In genomic region chr12:54296393-54297121, GRCh38 we compare ENCODE assay signal across 19 cellular contexts. TPM values are rescaled to one million over a fixed set of nuclear protein-coding genes. Genes with fewer than 3 reads are reported as not detected.
A peak's percentile ranks its signal among the peaks of the same experiment; 100 is the strongest.
DNase-seq lines count a peak whose midpoint lies in the region; ATAC-seq, FAIRE-seq and TF ChIP-seq lines count a peak whose summit lies in the region.
"Had no signal": no experiment of that assay in that cellular context is flagged by ENCODE, and none has a peak within 500 bp of the region (broad histone marks: within the 10 kb centered on the region; RNA-seq: fewer than 3 reads in every experiment).

No MANE protein-coding gene starts in this region.

- intact Hi-C loops in IMR-90 (cut with micrococcal nuclease) (no loop called here), K562 (cut with micrococcal nuclease) (loop anchor here (10.0 kb wide), 1 partner anchor 282 kb away; no protein-coding TSS in a partner anchor), colonic mucosa (cut with DNase I) (no loop called here)

- H2BK120ac ChIP-seq in IMR-90 (ENCODE audit: low read depth, low read length), result no peak overlapping the region

- no peak overlapping the region for H2AK5ac ChIP-seq in IMR-90 (ENCODE audit: low read depth, low read length)

- CTCF ChIA-PET in IMR-90 (lab: Yijun Ruan, JAX) (interaction anchor here (0.6 kb wide), 1 partner anchor 15 kb away, joined by 4 read pairs; no protein-coding TSS in a partner anchor), K562 (lab: Yijun Ruan, JAX; ENCODE audit: low intra/inter-chr PET ratio) (interaction anchor here (0.6 to 4.1 kb wide), 3 partner anchors 29 to 73 kb away, joined by 3 to 33 read pairs (median 4); partner anchors contain the start of gene COPZ1)

- peak overlapping the region in 9 of 11 experiments; percentile 39 to 100 (median 98); a peak in 18 of 22 replicates for H3K27ac ChIP-seq in BLaER1 treated with 17β-estradiol and CSF1 and Interleukin-3, amounts not matched to agents 10 nM and 100 nM
- no peak overlapping the region for H3K27ac ChIP-seq in IMR-90 (ENCODE audit: insufficient read depth, low read length)
- H3K27ac ChIP-seq in K562 (ENCODE audit: extremely low read depth, low read depth, low read length), result peak overlapping the region; percentile 84
- no peak overlapping the region for H3K27ac ChIP-seq in colonic mucosa
- H3K27ac ChIP-seq: A549, RWPE1, SJCRH30 had no signal

- dilution Hi-C loops in IMR-90 (cut with HindIII; ENCODE audit: low sequenced_read_pairs, unreplicated experiment), result no loop called here

- peak overlapping the region in 7 of 10 experiments; percentile 8 to 98 (median 84); a peak in 10 of 20 replicates for H3K4me3 ChIP-seq in BLaER1 treated with 17β-estradiol and CSF1 and Interleukin-3, amounts not matched to agents 10 nM and 100 nM
- no peak overlapping the region for H3K4me3 ChIP-seq in IMR-90 (ENCODE audit: insufficient read depth, low read depth, low read length)
- H3K4me3 ChIP-seq in K562, result peak overlapping the region; percentile 53
- H3K4me3 ChIP-seq in colonic mucosa, result no peak overlapping the region
- H3K4me3 ChIP-seq: A549, HAP-1, SJCRH30 had no signal

- no peak overlapping the region for H4K8ac ChIP-seq in IMR-90 (ENCODE audit: low read depth in 2 of 2, low read length in 2 of 2)

- H2AFZ ChIP-seq in IMR-90 (replicated peaks; ENCODE audit: low read length, poor library complexity), result no peak overlapping the region
- no peak overlapping the region for H2AFZ ChIP-seq in K562 (ENCODE audit: low read depth, low read length)

- peaks cover 28 to 38% of the 10 kb centered on the region in 2 donors for H3K4me1 Mint-ChIP-seq in natural killer cell treated with Interleukin-12 subunit alpha and Interleukin-12 subunit beta and Interleukin-15 and Interleukin-18, amount 100 ng/mL, for 72 hours (ENCODE audit: low read depth in 2 of 2)
- peaks cover 29% of the 10 kb centered on the region for H3K4me1 Mint-ChIP-seq in stimulated activated effector memory CD8-positive, alpha-beta T cell treated with anti-CD3 and anti-CD28 coated beads, Interleukin-12 subunit alpha, Interleukin-12 subunit beta, amount 100 ng/mL, for 72 hours

- no peak for TF ChIP-seq CTCF in IMR-90 (conservative IDR thresholded peaks at IDR 0.05; ENCODE audit: low read depth, low read length)
- no peak for TF ChIP-seq CTCF in K562 (IDR thresholded peaks at IDR 0.05 in 2 of 3, conservative IDR thresholded peaks at IDR 0.05 in 1 of 3; ENCODE audit: insufficient read depth in 2 of 3, low read depth in 1 of 3, low read length in 3 of 3)
- TF ChIP-seq CTCF in colonic mucosa (IDR thresholded peaks at IDR 0.05), result no peak

- WGBS in IMR-90 (ENCODE audit: extremely low coverage in 2 of 2, insufficient read length in 1 of 2), 2 experiments, result 25% methylated on average over 1 of the region's 5 CpGs; no CpG with 5 or more reads in 1 of the 2 experiments
- whole genome bisulfite sequencing in K562 (ENCODE audit: insufficient coverage, low coverage, missing lambda C conversion rate), result 0% methylated on average over 5 of the region's 5 CpGs

- no peaks in the 10 kb centered on the region for H3K36me3 Mint-ChIP-seq in natural killer cell treated with Interleukin-12 subunit alpha and Interleukin-12 subunit beta and Interleukin-15 and Interleukin-18, amount 100 ng/mL, for 72 hours
- H3K36me3 Mint-ChIP-seq in stimulated activated effector memory CD8-positive, alpha-beta T cell treated with anti-CD3 and anti-CD28 coated beads, Interleukin-12 subunit alpha, Interleukin-12 subunit beta, amount 100 ng/mL, for 72 hours, result no peaks in the 10 kb centered on the region

- no peak overlapping the region for H2BK20ac ChIP-seq in IMR-90 (ENCODE audit: low read depth, low read length)

- ATAC-seq in IMR-90 (ENCODE audit: low read depth), result no peak
- ATAC-seq in K562, result no peak
- no peak for ATAC-seq in natural killer cell treated with Interleukin-12 subunit alpha and Interleukin-12 subunit beta and Interleukin-15 and Interleukin-18, amount 100 ng/mL, for 72 hours
- ATAC-seq in GM21529 (IDR thresholded peaks at IDR 0.05; ENCODE audit: unreplicated experiment), result no peak
- ATAC-seq in stimulated activated effector memory CD8-positive, alpha-beta T cell treated with anti-CD3 and anti-CD28 coated beads, Interleukin-12 subunit alpha, Interleukin-12 subunit beta, amount 100 ng/mL, for 72 hours, result no peak
- ATAC-seq: A549, PC-3 had no signal

- no peak overlapping the region for H2BK5ac ChIP-seq in IMR-90 (ENCODE audit: low read depth, low read length, poor library complexity, severe bottlenecking)

- H3K18ac ChIP-seq in IMR-90 (ENCODE audit: low read depth, low read length), result no peak overlapping the region

- no peak overlapping the region for H3K4ac ChIP-seq in IMR-90 (ENCODE audit: low read depth, low read length)

- TF ChIP-seq EP300 in K562 (IDR thresholded peaks at IDR 0.05; ENCODE audit: low read length), result peak; percentile 72

- TF ChIP-seq RAD21 in IMR-90 (IDR thresholded peaks at IDR 0.05; ENCODE audit: low read length) (no peak), K562 (CRISPR knock-in tag; conservative IDR thresholded peaks at IDR 0.05 in 1 of 2, IDR thresholded peaks at IDR 0.05 in 1 of 2) (no peak)

- peak overlapping the region; percentile 13 to 96 (median 81); a peak in 18 of 22 replicates for H3K9ac ChIP-seq in BLaER1 treated with 17β-estradiol and CSF1 and Interleukin-3, amounts not matched to agents 10 nM and 100 nM
- H3K9ac ChIP-seq in IMR-90 (ENCODE audit: low read depth, low read length), result no peak overlapping the region
- H3K9ac ChIP-seq in K562 (ENCODE audit: insufficient read depth in 1 of 2, low read depth in 2 of 2, low read length in 2 of 2), result peak overlapping the region; percentile 72 to 85
- H3K9ac ChIP-seq in colonic mucosa (ENCODE audit: low read depth in 2 of 2, low read length in 2 of 2), result no peak overlapping the region

- BruUV-seq in IMR-90 (replicated peaks; lab: Mats Ljungman, UMichigan) (no TSS peak), K562 (replicated peaks; lab: Mats Ljungman, UMichigan) (no TSS peak)

- no peaks in the 10 kb centered on the region for H3K79me1 ChIP-seq in IMR-90 (ENCODE audit: low read depth in 1 of 2, low read length in 2 of 2)

- H4K5ac ChIP-seq in IMR-90 (ENCODE audit: low read depth, low read length), result no peak overlapping the region

- H3K9me3 ChIP-seq in BLaER1 treated with 17β-estradiol and CSF1 and Interleukin-3, amounts not matched to agents 10 nM and 100 nM (replicated peaks in 1 of 11), result no peaks in the 10 kb centered on the region
- H3K9me3 ChIP-seq in IMR-90 (ENCODE audit: control insufficient read depth, insufficient read depth, low read length), result no peaks in the 10 kb centered on the region
- H3K9me3 ChIP-seq in K562 (replicated peaks; ENCODE audit: control insufficient read depth, insufficient read depth, low read depth, low read length), result no peaks in the 10 kb centered on the region
- H3K9me3 ChIP-seq in colonic mucosa, result no peaks in the 10 kb centered on the region
- H3K9me3 ChIP-seq: A549, Caco-2, HAP-1, SJCRH30 had no signal

- H2BK15ac ChIP-seq in IMR-90 (ENCODE audit: low read depth, low read length), result no peak overlapping the region

- H2AK9ac ChIP-seq in IMR-90 (replicated peaks; ENCODE audit: low read depth, low read length, poor library complexity), result no peak overlapping the region

- in situ Hi-C loops in IMR-90 (cut with MboI; ENCODE audit: low sequenced_read_pairs), result no loop called here
- in situ Hi-C loops in K562 (cut with MboI), result loop anchor here (10.0 kb wide), 1 partner anchor 68 kb away; the partner anchor contains the start of gene GPR84

- TF ChIP-seq POLR2A in IMR-90 (IDR thresholded peaks at IDR 0.05; ENCODE audit: low read depth, low read length) (no peak), K562 (conservative IDR thresholded peaks at IDR 0.05) (peak; percentile 34)

- H3K23ac ChIP-seq in IMR-90 (ENCODE audit: low read depth, low read length), result 0 out of 2 replicates have a peak overlapping the region, but pooled peaks have one; percentile 31

- peaks cover 0 to 61% (median 21%) of the 10 kb centered on the region in 11 experiments; a peak in 13 of 22 replicates for H4K20me1 ChIP-seq in BLaER1 treated with 17β-estradiol and CSF1 and Interleukin-3, amounts not matched to agents 10 nM and 100 nM
- H4K20me1 ChIP-seq in IMR-90 (ENCODE audit: insufficient read depth, low read length) (no peaks in the 10 kb centered on the region), K562 (replicated peaks; ENCODE audit: control insufficient read depth, insufficient read depth, low read length) (peaks cover 13% of the 10 kb centered on the region; the same call in 1 of the 2 replicates)

- DNase-seq in IMR-90 (no peak), K562 (ENCODE audit: extremely low read depth in 1 of 4, low spot score in 3 of 4) (peak in 2 of 4 experiments; percentile 49 to 78), colonic mucosa (no peak), GM03348 (ENCODE audit: low spot score) (no peak)
- DNase-seq in natural killer cell treated with Interleukin-12 subunit alpha and Interleukin-12 subunit beta and Interleukin-15 and Interleukin-18, amount 100 ng/mL, for 72 hours (ENCODE audit: low spot score), result peak; percentile 10
- DNase-seq in stimulated activated effector memory CD8-positive, alpha-beta T cell treated with anti-CD3 and anti-CD28 coated beads, Interleukin-12 subunit alpha, Interleukin-12 subunit beta, amount 100 ng/mL, for 72 hours (ENCODE audit: low spot score in 2 of 2), result no peak
- DNase-seq: C1 segment of cervical spinal cord, Caco-2, NCI-H1436, NCI-H2029 treated with DMSO at 0.1 percent for 48 hours, NCI-H2171 treated with DMSO at 0.1 percent for 48 hours, NCI-H446 treated with DMSO at 0.1 percent for 48 hours, PC-3, SJCRH30 had no signal

- no peak overlapping the region for H3K56ac ChIP-seq in IMR-90 (ENCODE audit: extremely low read depth, insufficient read depth, low read length)

- no peak overlapping the region for H4K91ac ChIP-seq in IMR-90 (ENCODE audit: insufficient read depth, low read depth, low read length)

- FAIRE-seq in K562 (lab: Jason Lieb, UNC), result peak; percentile 78
- FAIRE-seq: A549 had no signal

- H3K27ac Mint-ChIP-seq in natural killer cell treated with Interleukin-12 subunit alpha and Interleukin-12 subunit beta and Interleukin-15 and Interleukin-18, amount 100 ng/mL, for 72 hours, result peak overlapping the region; percentile 10 to 46
- H3K27ac Mint-ChIP-seq in stimulated activated effector memory CD8-positive, alpha-beta T cell treated with anti-CD3 and anti-CD28 coated beads, Interleukin-12 subunit alpha, Interleukin-12 subunit beta, amount 100 ng/mL, for 72 hours, result no peak overlapping the region

- H3K9me3 Mint-ChIP-seq in natural killer cell treated with Interleukin-12 subunit alpha and Interleukin-12 subunit beta and Interleukin-15 and Interleukin-18, amount 100 ng/mL, for 72 hours, result no peaks in the 10 kb centered on the region
- no peaks in the 10 kb centered on the region for H3K9me3 Mint-ChIP-seq in stimulated activated effector memory CD8-positive, alpha-beta T cell treated with anti-CD3 and anti-CD28 coated beads, Interleukin-12 subunit alpha, Interleukin-12 subunit beta, amount 100 ng/mL, for 72 hours

- H3K27me3 Mint-ChIP-seq in natural killer cell treated with Interleukin-12 subunit alpha and Interleukin-12 subunit beta and Interleukin-15 and Interleukin-18, amount 100 ng/mL, for 72 hours, result peaks cover 12 to 13% of the 10 kb centered on the region in 2 donors

- H3K4me2 ChIP-seq in BLaER1 treated with 17β-estradiol and CSF1 and Interleukin-3, amounts not matched to agents 10 nM and 100 nM, result peak overlapping the region in 10 of 11 experiments; percentile 28 to 99 (median 96); a peak in 20 of 22 replicates
- H3K4me2 ChIP-seq in IMR-90 (ENCODE audit: low read depth, low read length), result no peak overlapping the region
- H3K4me2 ChIP-seq in K562 (ENCODE audit: insufficient read depth, low read length), result peak overlapping the region; percentile 99
- H3K4me2 ChIP-seq: A549 had no signal

- H3K9me1 ChIP-seq in IMR-90 (ENCODE audit: insufficient read depth, low read length), result 0 out of 2 replicates have a peak, but pooled peaks cover 3% of the 10 kb centered on the region
- no peaks in the 10 kb centered on the region for H3K9me1 ChIP-seq in K562 (ENCODE audit: control insufficient read depth, insufficient read depth, low read length)

- peaks cover 39 to 93% (median 85%) of the 10 kb centered on the region in 10 experiments for H3K4me1 ChIP-seq in BLaER1 treated with 17β-estradiol and CSF1 and Interleukin-3, amounts not matched to agents 10 nM and 100 nM
- H3K4me1 ChIP-seq in IMR-90 (ENCODE audit: control insufficient read depth, insufficient read depth, low read length) (peaks cover 6% of the 10 kb centered on the region), K562 (replicated peaks in 1 of 2; ENCODE audit: control insufficient read depth in 2 of 2, insufficient read depth in 2 of 2, low read length in 2 of 2) (peaks cover 25 to 27% of the 10 kb centered on the region in 2 experiments; a peak in 4 of 5 replicates), colonic mucosa (no peaks in the 10 kb centered on the region)

- no peak overlapping the region for H3K14ac ChIP-seq in IMR-90 (replicated peaks; ENCODE audit: low read depth, low read length)

- peaks cover 98% of the 10 kb centered on the region for H3K79me2 ChIP-seq in K562 (ENCODE audit: control insufficient read depth, insufficient read depth, low read length)

- H3K36me3 ChIP-seq in BLaER1 treated with 17β-estradiol and CSF1 and Interleukin-3, amounts not matched to agents 10 nM and 100 nM, result peaks cover 0 to 86% (median 45%) of the 10 kb centered on the region in 11 experiments; a peak in 20 of 22 replicates
- H3K36me3 ChIP-seq in IMR-90 (ENCODE audit: control insufficient read depth, insufficient read depth, low read length), result no peaks in the 10 kb centered on the region
- H3K36me3 ChIP-seq in K562 (ENCODE audit: control insufficient read depth, insufficient read depth, low read length), result peaks cover 78% of the 10 kb centered on the region
- no peaks in the 10 kb centered on the region for H3K36me3 ChIP-seq in colonic mucosa
- H3K36me3 ChIP-seq: HAP-1, SJCRH30 had no signal

- POLR2A ChIA-PET in IMR-90 (lab: Charles Lee; ENCODE audit: unreplicated experiment) (no interaction called here), K562 (lab: Yijun Ruan, JAX) (interaction anchor here (0.7 to 9.8 kb wide), 7 partner anchors 11 to 131 kb away, joined by 4 to 155 read pairs (median 55); partner anchors contain the start of genes CBX5, COPZ1 and HNRNPA1)

- H3K27me3 ChIP-seq in BLaER1 treated with 17β-estradiol and CSF1 and Interleukin-3, amounts not matched to agents 10 nM and 100 nM, result no peaks in the 10 kb centered on the region
- H3K27me3 ChIP-seq in IMR-90 (ENCODE audit: control insufficient read depth, insufficient read depth, low read length), result peaks cover 20% of the 10 kb centered on the region
- no peaks in the 10 kb centered on the region; a peak in 1 of 5 replicates for H3K27me3 ChIP-seq in K562 (ENCODE audit: control insufficient read depth in 2 of 2, insufficient read depth in 2 of 2, low read length in 2 of 2)
- peaks cover 11% of the 10 kb centered on the region for H3K27me3 ChIP-seq in colonic mucosa
- H3K27me3 ChIP-seq: SJCRH30 had no signal

- H3K4me3 Mint-ChIP-seq in natural killer cell treated with Interleukin-12 subunit alpha and Interleukin-12 subunit beta and Interleukin-15 and Interleukin-18, amount 100 ng/mL, for 72 hours, result peak overlapping the region; percentile 23
- H3K4me3 Mint-ChIP-seq in stimulated activated effector memory CD8-positive, alpha-beta T cell treated with anti-CD3 and anti-CD28 coated beads, Interleukin-12 subunit alpha, Interleukin-12 subunit beta, amount 100 ng/mL, for 72 hours, result no peak overlapping the region

RNA-seq across cellular contexts. Expression of gene NFE2, which starts 4.3 kb away (rescaled TPM):
- total RNA-seq in IMR-90 (2012; rRNA removed) (0.18 and 0.28 TPM in 2 replicates), K562 (2014; rRNA removed) (221 and 269 TPM in 2 replicates), K562 (2014; rRNA removed; fragmentation: Illumina TruSeq; extraction: Trizol) (134 and 157 TPM in 2 replicates), K562 (2015; rRNA removed; fragmentation: Illumina TruSeq; extraction: Trizol) (177 and 178 TPM in 2 replicates), K562 (2021) (244 and 252 TPM in 2 replicates), colonic mucosa (under 1 TPM in 1 of 2 donors, not detected in 1; 0.30 TPM)
- polyA plus RNA-seq in IMR-90 (2012; rRNA removed) (0.17 and 0.32 TPM in 2 replicates), K562 (2011; rRNA removed) (208 TPM in 2 replicates), K562 (2014; fragmentation: Illumina TruSeq; extraction: Trizol) (246 and 282 TPM in 2 replicates), K562 (2014; fragmentation: Nextera tagmentation; extraction: Ambion mirVana) (10 to 100 TPM; 12.3 to 44.5 TPM), K562 (2014; rRNA removed) (225 and 229 TPM in 2 replicates)
- 0.39 and 0.62 TPM in 2 replicates for polyA plus RNA-seq in IMR-90 (2012; cell fraction: cytosol; rRNA removed)
- polyA plus RNA-seq in IMR-90 (2012; cell fraction: nucleus; rRNA removed; ENCODE audit: low replicate concordance), result 0.17 and 0.46 TPM in 2 replicates
- 108 and 191 TPM in 2 replicates for total RNA-seq in K562 (2011; cell fraction: chromatin; rRNA removed; ENCODE audit: low replicate concordance)
- total RNA-seq in K562 (2011; cell fraction: nucleolus; rRNA removed), result 118 and 137 TPM in 2 replicates
- total RNA-seq in K562 (2011; cell fraction: nucleoplasm; rRNA removed), result 98.5 and 115 TPM in 2 replicates
- 231 and 451 TPM in 2 replicates for polyA plus RNA-seq in K562 (2011; cell fraction: cytosol; rRNA removed)
- 232 and 428 TPM in 2 replicates for polyA plus RNA-seq in K562 (2011; cell fraction: nucleus; rRNA removed)
- polyA plus RNA-seq in K562 (2012), result 162 and 214 TPM in 2 replicates
- polyA minus RNA-seq in K562 (2011; rRNA and poly(A)+ RNA removed), result 71.3 and 109 TPM in 2 replicates
- 78.1 and 100 TPM in 2 replicates for polyA minus RNA-seq in K562 (2011; cell fraction: cytosol; rRNA and poly(A)+ RNA removed)
- 67.6 and 73.9 TPM in 2 replicates for polyA minus RNA-seq in K562 (2011; cell fraction: nucleus; rRNA and poly(A)+ RNA removed)
- total RNA-seq in natural killer cell treated with Interleukin-12 subunit alpha and Interleukin-12 subunit beta and Interleukin-15 and Interleukin-18, amount 100 ng/mL, for 72 hours, result 1 to 10 TPM in 1 of 2 donors, not detected in 1; 3.7 TPM
- total RNA-seq: SJCRH30 had no signal

RNA-seq across cellular contexts. Expression of gene HNRNPA1, which starts 16.0 kb away (rescaled TPM):
- total RNA-seq in IMR-90 (2012; rRNA removed) (1,291 and 1,409 TPM in 2 replicates), K562 (2014; rRNA removed) (1,166 and 1,242 TPM in 2 replicates), K562 (2014; rRNA removed; fragmentation: Illumina TruSeq; extraction: Trizol) (1,479 and 1,871 TPM in 2 replicates), K562 (2015; rRNA removed; fragmentation: Illumina TruSeq; extraction: Trizol) (1,215 and 1,277 TPM in 2 replicates), K562 (2021) (1,768 and 1,994 TPM in 2 replicates), colonic mucosa (1,000 to 10,000 TPM in 1 of 2 donors, 100 to 1,000 TPM in 1; 716 to 1,090 TPM)
- polyA plus RNA-seq in IMR-90 (2012; rRNA removed) (631 and 747 TPM in 2 replicates), K562 (2011; rRNA removed) (1,105 and 1,247 TPM in 2 replicates), K562 (2014; fragmentation: Illumina TruSeq; extraction: Trizol) (2,677 and 2,919 TPM in 2 replicates), K562 (2014; fragmentation: Nextera tagmentation; extraction: Ambion mirVana) (1,000 to 10,000 TPM; 1,815 to 2,152 TPM), K562 (2014; rRNA removed) (2,590 and 2,703 TPM in 2 replicates)
- polyA plus RNA-seq in IMR-90 (2012; cell fraction: cytosol; rRNA removed), result 536 and 830 TPM in 2 replicates
- polyA plus RNA-seq in IMR-90 (2012; cell fraction: nucleus; rRNA removed; ENCODE audit: low replicate concordance), result 116 and 626 TPM in 2 replicates
- total RNA-seq in K562 (2011; cell fraction: chromatin; rRNA removed; ENCODE audit: low replicate concordance), result 585 and 1,170 TPM in 2 replicates
- total RNA-seq in K562 (2011; cell fraction: nucleolus; rRNA removed), result 342 and 393 TPM in 2 replicates
- total RNA-seq in K562 (2011; cell fraction: nucleoplasm; rRNA removed), result 680 and 890 TPM in 2 replicates
- polyA plus RNA-seq in K562 (2011; cell fraction: cytosol; rRNA removed), result 544 and 1,005 TPM in 2 replicates
- 747 and 1,095 TPM in 2 replicates for polyA plus RNA-seq in K562 (2011; cell fraction: nucleus; rRNA removed)
- 2,696 and 3,059 TPM in 2 replicates for polyA plus RNA-seq in K562 (2012)
- 2,157 and 2,253 TPM in 2 replicates for polyA minus RNA-seq in K562 (2011; rRNA and poly(A)+ RNA removed)
- polyA minus RNA-seq in K562 (2011; cell fraction: cytosol; rRNA and poly(A)+ RNA removed), result 731 and 750 TPM in 2 replicates
- polyA minus RNA-seq in K562 (2011; cell fraction: nucleus; rRNA and poly(A)+ RNA removed), result 346 and 811 TPM in 2 replicates
- total RNA-seq in natural killer cell treated with Interleukin-12 subunit alpha and Interleukin-12 subunit beta and Interleukin-15 and Interleukin-18, amount 100 ng/mL, for 72 hours, result 1,000 to 10,000 TPM in 1 of 2 donors, 100 to 1,000 TPM in 1; 997 to 1,580 TPM

RNA-seq across cellular contexts. Expression of gene CBX5, which starts 16.6 kb away (rescaled TPM):
- total RNA-seq in IMR-90 (2012; rRNA removed), result 40.9 and 66.9 TPM in 2 replicates
- polyA plus RNA-seq in IMR-90 (2012; rRNA removed), result 15.3 and 18.0 TPM in 2 replicates
- 3.8 and 5.5 TPM in 2 replicates for polyA plus RNA-seq in IMR-90 (2012; cell fraction: cytosol; rRNA removed)
- 2.4 and 10.2 TPM in 2 replicates for polyA plus RNA-seq in IMR-90 (2012; cell fraction: nucleus; rRNA removed; ENCODE audit: low replicate concordance)
- 33.7 and 89.9 TPM in 2 replicates for total RNA-seq in K562 (2011; cell fraction: chromatin; rRNA removed; ENCODE audit: low replicate concordance)
- total RNA-seq in K562 (2011; cell fraction: nucleolus; rRNA removed), result 22.3 and 27.9 TPM in 2 replicates
- 59.4 and 101 TPM in 2 replicates for total RNA-seq in K562 (2011; cell fraction: nucleoplasm; rRNA removed)
- total RNA-seq in K562 (2014; rRNA removed), result 41.8 and 50.5 TPM in 2 replicates
- 80.2 and 106 TPM in 2 replicates for total RNA-seq in K562 (2014; rRNA removed; fragmentation: Illumina TruSeq; extraction: Trizol)
- 55.3 and 60.8 TPM in 2 replicates for total RNA-seq in K562 (2015; rRNA removed; fragmentation: Illumina TruSeq; extraction: Trizol)
- total RNA-seq in K562 (2021), result 72.6 and 82.3 TPM in 2 replicates
- polyA plus RNA-seq in K562 (2011; rRNA removed), result 81.2 and 102 TPM in 2 replicates
- polyA plus RNA-seq in K562 (2011; cell fraction: cytosol; rRNA removed), result 28.5 and 57.8 TPM in 2 replicates
- 25.8 and 37.9 TPM in 2 replicates for polyA plus RNA-seq in K562 (2011; cell fraction: nucleus; rRNA removed)
- 28.8 and 37.9 TPM in 2 replicates for polyA plus RNA-seq in K562 (2012)
- 51.2 and 59.2 TPM in 2 replicates for polyA plus RNA-seq in K562 (2014; fragmentation: Illumina TruSeq; extraction: Trizol)
- polyA plus RNA-seq in K562 (2014; fragmentation: Nextera tagmentation; extraction: Ambion mirVana), result 10 to 100 TPM; 49.8 to 53.2 TPM
- 32.6 and 39.3 TPM in 2 replicates for polyA plus RNA-seq in K562 (2014; rRNA removed)
- polyA minus RNA-seq in K562 (2011; rRNA and poly(A)+ RNA removed), result 208 and 238 TPM in 2 replicates
- 65.3 and 84.1 TPM in 2 replicates for polyA minus RNA-seq in K562 (2011; cell fraction: cytosol; rRNA and poly(A)+ RNA removed)
- 16.3 and 30.9 TPM in 2 replicates for polyA minus RNA-seq in K562 (2011; cell fraction: nucleus; rRNA and poly(A)+ RNA removed)
- total RNA-seq in natural killer cell treated with Interleukin-12 subunit alpha and Interleukin-12 subunit beta and Interleukin-15 and Interleukin-18, amount 100 ng/mL, for 72 hours, result 10 to 100 TPM; 65.6 to 73.6 TPM
- total RNA-seq in colonic mucosa, result 10 to 100 TPM; 49.3 to 77.5 TPM

RNA-seq across cellular contexts. Expression of gene COPZ1, which starts 28.4 kb away (rescaled TPM):
- total RNA-seq in IMR-90 (2012; rRNA removed), result 262 and 382 TPM in 2 replicates
- polyA plus RNA-seq in IMR-90 (2012; rRNA removed), result 157 and 187 TPM in 2 replicates
- 73.8 and 80.0 TPM in 2 replicates for polyA plus RNA-seq in IMR-90 (2012; cell fraction: cytosol; rRNA removed)
- polyA plus RNA-seq in IMR-90 (2012; cell fraction: nucleus; rRNA removed; ENCODE audit: low replicate concordance), result 22.8 and 109 TPM in 2 replicates
- 92.5 and 126 TPM in 2 replicates for total RNA-seq in K562 (2011; cell fraction: chromatin; rRNA removed; ENCODE audit: low replicate concordance)
- 75.9 and 83.9 TPM in 2 replicates for total RNA-seq in K562 (2011; cell fraction: nucleolus; rRNA removed)
- total RNA-seq in K562 (2011; cell fraction: nucleoplasm; rRNA removed), result 128 and 170 TPM in 2 replicates
- 137 and 157 TPM in 2 replicates for total RNA-seq in K562 (2014; rRNA removed)
- total RNA-seq in K562 (2014; rRNA removed; fragmentation: Illumina TruSeq; extraction: Trizol), result 233 and 284 TPM in 2 replicates
- 142 and 156 TPM in 2 replicates for total RNA-seq in K562 (2015; rRNA removed; fragmentation: Illumina TruSeq; extraction: Trizol)
- total RNA-seq in K562 (2021), result 187 and 192 TPM in 2 replicates
- 473 and 482 TPM in 2 replicates for polyA plus RNA-seq in K562 (2011; rRNA removed)
- 231 and 446 TPM in 2 replicates for polyA plus RNA-seq in K562 (2011; cell fraction: cytosol; rRNA removed)
- 125 and 220 TPM in 2 replicates for polyA plus RNA-seq in K562 (2011; cell fraction: nucleus; rRNA removed)
- 265 and 413 TPM in 2 replicates for polyA plus RNA-seq in K562 (2012)
- polyA plus RNA-seq in K562 (2014; fragmentation: Illumina TruSeq; extraction: Trizol), result 277 and 293 TPM in 2 replicates
- polyA plus RNA-seq in K562 (2014; fragmentation: Nextera tagmentation; extraction: Ambion mirVana), result 100 to 1,000 TPM; 437 to 487 TPM
- 177 and 232 TPM in 2 replicates for polyA plus RNA-seq in K562 (2014; rRNA removed)
- polyA minus RNA-seq in K562 (2011; rRNA and poly(A)+ RNA removed), result 329 and 369 TPM in 2 replicates
- 167 and 216 TPM in 2 replicates for polyA minus RNA-seq in K562 (2011; cell fraction: cytosol; rRNA and poly(A)+ RNA removed)
- polyA minus RNA-seq in K562 (2011; cell fraction: nucleus; rRNA and poly(A)+ RNA removed), result 21.7 and 60.2 TPM in 2 replicates
- total RNA-seq in natural killer cell treated with Interleukin-12 subunit alpha and Interleukin-12 subunit beta and Interleukin-15 and Interleukin-18, amount 100 ng/mL, for 72 hours, result 100 to 1,000 TPM; 111 to 158 TPM
- 100 to 1,000 TPM; 164 to 173 TPM for total RNA-seq in colonic mucosa

Comparison
In these comparisons a context has a peak if more than half of its experiments do, and no peak if none do; other contexts are left out.
1. H3K27ac ChIP-seq: peak in BLaER1 treated with 17β-estradiol and CSF1 and Interleukin-3, amounts not matched to agents 10 nM and 100 nM (9 of 11) and K562 (single experiment); none in IMR-90 (single experiment) and colonic mucosa (single experiment).
2. H3K4me3 ChIP-seq: peak in BLaER1 treated with 17β-estradiol and CSF1 and Interleukin-3, amounts not matched to agents 10 nM and 100 nM (7 of 10) and K562 (single experiment); none in IMR-90 (single experiment) and colonic mucosa (single experiment).
3. H3K9ac ChIP-seq: peak in BLaER1 treated with 17β-estradiol and CSF1 and Interleukin-3, amounts not matched to agents 10 nM and 100 nM (11 of 11) and K562 (2 of 2); none in IMR-90 (single experiment) and colonic mucosa (0 of 2).
4. RNA of gene NFE2, which starts 4.3 kb away (total RNA-seq): 98.5 to 269 TPM in K562; 3.7 TPM in natural killer cell treated with Interleukin-12 subunit alpha and Interleukin-12 subunit beta and Interleukin-15 and Interleukin-18, amount 100 ng/mL, for 72 hours, 0.30 TPM in colonic mucosa and 0.18 to 0.28 TPM in IMR-90; every median in the first group is over 10 times any median in the second.